1 cellular context compared by ENCODE assay signal in the genomic region with DNA sequence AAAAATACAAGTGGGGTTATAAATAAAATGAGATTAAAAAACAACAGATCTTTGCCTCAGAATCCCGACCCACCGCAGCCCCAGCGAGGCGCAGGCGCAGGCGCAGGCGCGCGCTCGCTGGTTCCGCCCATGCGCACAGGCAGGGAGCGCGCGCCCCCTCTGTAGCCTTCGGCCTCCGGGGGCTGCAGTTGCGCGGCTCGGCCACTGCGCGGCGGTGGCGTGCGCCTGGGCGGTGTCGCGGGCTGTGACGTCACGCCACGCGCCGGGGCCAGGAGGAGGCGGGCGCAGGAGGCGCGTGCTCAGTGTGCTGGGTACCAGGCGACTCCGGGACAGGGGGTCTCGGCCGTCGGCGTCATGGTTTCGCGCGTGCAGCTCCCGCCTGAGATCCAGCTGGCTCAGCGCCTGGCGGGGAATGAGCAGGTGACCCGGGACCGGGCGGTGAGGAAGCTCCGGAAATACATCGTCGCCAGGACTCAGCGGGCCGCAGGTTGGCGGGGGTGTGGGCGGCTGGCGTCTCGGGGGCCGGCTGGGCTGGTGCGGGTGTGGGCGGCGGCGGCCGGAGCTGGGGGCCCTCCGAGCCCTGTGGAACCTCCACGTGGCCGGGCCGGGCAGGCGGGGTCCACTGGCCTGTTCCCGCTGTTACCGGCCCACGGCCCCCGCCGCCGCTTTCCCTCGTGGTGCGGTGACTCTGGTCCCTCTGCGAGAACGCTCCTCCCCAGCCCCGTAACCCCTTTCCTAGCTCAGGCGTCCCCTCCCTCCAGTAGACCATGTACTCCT.
TF ChIP-seq lines count a peak whose summit lies in the region.

A gene with protein sequence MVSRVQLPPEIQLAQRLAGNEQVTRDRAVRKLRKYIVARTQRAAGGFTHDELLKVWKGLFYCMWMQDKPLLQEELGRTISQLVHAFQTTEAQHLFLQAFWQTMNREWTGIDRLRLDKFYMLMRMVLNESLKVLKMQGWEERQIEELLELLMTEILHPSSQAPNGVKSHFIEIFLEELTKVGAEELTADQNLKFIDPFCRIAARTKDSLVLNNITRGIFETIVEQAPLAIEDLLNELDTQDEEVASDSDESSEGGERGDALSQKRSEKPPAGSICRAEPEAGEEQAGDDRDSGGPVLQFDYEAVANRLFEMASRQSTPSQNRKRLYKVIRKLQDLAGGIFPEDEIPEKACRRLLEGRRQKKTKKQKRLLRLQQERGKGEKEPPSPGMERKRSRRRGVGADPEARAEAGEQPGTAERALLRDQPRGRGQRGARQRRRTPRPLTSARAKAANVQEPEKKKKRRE (plus strand): TSS at position 302 of the 777 bp plus-strand sequence. CDS start 53 bp downstream, at position 355.

TF ChIP-seq in H1, 55 proteins besides CTCF, POLR2A, EP300 and RAD21 (continued from another document):
- no peak for TF ChIP-seq GTF2F1 (IDR thresholded peaks at IDR 0.05; ENCODE audit: borderline replicate concordance, low read depth, low read length)
